Comparison of ENCODE assay signal across 19 cellular contexts in the genomic region with DNA sequence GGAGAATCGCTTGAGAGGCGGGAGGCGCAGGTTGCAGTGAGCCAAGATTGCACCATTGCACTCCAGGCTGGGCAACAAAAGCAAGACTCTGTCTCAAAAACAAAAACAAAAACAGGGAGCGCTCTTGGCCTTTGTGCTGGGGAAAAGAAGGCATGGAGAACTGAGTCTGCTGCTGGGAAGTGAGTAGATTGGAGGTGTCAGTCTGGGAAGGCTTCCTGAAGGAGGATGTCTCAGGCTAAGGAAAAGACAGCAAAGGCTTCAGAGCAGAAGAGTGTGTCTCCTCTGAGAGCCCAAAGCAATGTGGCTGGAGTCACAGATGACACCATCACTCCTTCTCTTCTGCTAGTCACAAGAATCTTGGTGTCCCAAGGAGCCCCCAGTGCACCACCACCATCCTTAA. TPM values are rescaled to one million over a fixed set of nuclear protein-coding genes. Genes with fewer than 3 reads are reported as not detected.
DNase-seq lines count a peak whose midpoint lies in the region; ATAC-seq, FAIRE-seq and TF ChIP-seq lines count a peak whose summit lies in the region.
"Had no signal": no experiment of that assay in that cellular context is flagged by ENCODE, and none has a peak within 500 bp of the region (broad histone marks: within the 10 kb centered on the region; RNA-seq: fewer than 3 reads in every experiment).

No MANE protein-coding gene starts in this region.

- peaks cover 20% of the 10 kb centered on the region for H3K4me1 Mint-ChIP-seq in neural progenitor cell
- H3K4me1 Mint-ChIP-seq: CD4-positive, alpha-beta memory T cell; naive B cell had no signal

- no peak overlapping the region for H4K8ac ChIP-seq in H1 (ENCODE audit: extremely low read depth, insufficient read depth, low read length)

- peaks cover 9% of the 10 kb centered on the region for H3K27me3 Mint-ChIP-seq in neural progenitor cell (ENCODE audit: insufficient read depth, low read depth)

- H3K9me3 ChIP-seq in A549, result no peaks in the 10 kb centered on the region
- no peaks in the 10 kb centered on the region for H3K9me3 ChIP-seq in HUES6 (ENCODE audit: control insufficient read depth, insufficient read depth, low read depth, low read length)
- H3K9me3 ChIP-seq in H1 (ENCODE audit: insufficient read depth in 2 of 2, low read depth in 1 of 2, low read length in 1 of 2), result no peaks in the 10 kb centered on the region
- no peaks in the 10 kb centered on the region for H3K9me3 ChIP-seq in neural progenitor cell (ENCODE audit: low read depth)
- H3K9me3 ChIP-seq: gastrocnemius medialis, vagina had no signal

- H3K27ac ChIP-seq in A549 (peak overlapping the region; percentile 96 to 97), HUES6 (ENCODE audit: low read depth, low read length) (no peak overlapping the region), H1 (ENCODE audit: low read depth, low read length) (no peak overlapping the region), neural progenitor cell (no peak overlapping the region)
- H3K27ac ChIP-seq: gastrocnemius medialis, vagina had no signal

- H4K5ac ChIP-seq in H1 (ENCODE audit: insufficient read length, low read depth, low read length), result no peak overlapping the region

- TF ChIP-seq CTCF in A549 (IDR thresholded peaks at IDR 0.05) (no peak), H1 (IDR thresholded peaks at IDR 0.05; ENCODE audit: control extremely low read depth in 1 of 3, insufficient read depth in 1 of 3, low read depth in 1 of 3, low read length in 3 of 3) (no peak), neural progenitor cell (IDR thresholded peaks at IDR 0.05) (no peak)

- no peaks in the 10 kb centered on the region for H3K79me1 ChIP-seq in H1 (ENCODE audit: low read depth, low read length)

- H2BK20ac ChIP-seq in H1 (ENCODE audit: low read length), result no peak overlapping the region

- H3K27me3 ChIP-seq in HUES6 (ENCODE audit: control insufficient read depth, insufficient read depth, low read length), result no peaks in the 10 kb centered on the region
- no peaks in the 10 kb centered on the region for H3K27me3 ChIP-seq in H1 (replicated peaks in 1 of 4; ENCODE audit: control insufficient read depth in 3 of 4, extremely low read depth in 1 of 4, insufficient read depth in 3 of 4, low read length in 3 of 4)
- no peaks in the 10 kb centered on the region for H3K27me3 ChIP-seq in neural progenitor cell
- H3K27me3 ChIP-seq: vagina had no signal

- DNase-seq in A549 (ENCODE audit: low read depth in 1 of 2, low spot score in 1 of 2), result no peak
- no peak for DNase-seq in H1 (ENCODE audit: low read depth in 1 of 2, low spot score in 2 of 2)
- DNase-seq in neural progenitor cell (ENCODE audit: low spot score), result no peak
- DNase-seq in activated effector memory CD4-positive, alpha-beta T cell treated with anti-CD3 and anti-CD28 coated beads, Interleukin-2, amount 50 U/mL, for 16 hours, result no peak
- DNase-seq in posterior cingulate gyrus, result no peak
- DNase-seq in NOMO-1 treated with DMSO at 0.1 percent for 48 hours (lab: John Stamatoyannopoulos, UW; ENCODE audit: unreplicated experiment), result no peak
- DNase-seq: activated CD4-positive, alpha-beta T cell treated with anti-CD3 and anti-CD28 coated beads for 1 hour; activated gamma-delta T cell treated with Interleukin-2 at 50 U/mL for 16 hours; CD4-positive, alpha-beta memory T cell; MM.1S; naive B cell; NCI-H446 treated with DMSO at 0.1 percent for 48 hours had no signal

- no peak overlapping the region for H3K23ac ChIP-seq in H1 (ENCODE audit: insufficient read length)

- WGBS in A549 (ENCODE audit: missing lambda C conversion rate), result 83% methylated on average over 4 of the region's 4 CpGs
- 93% methylated on average over 4 of the region's 4 CpGs; no CpG with 5 or more reads in 1 of the 2 experiments for WGBS in H1 (ENCODE audit: extremely low coverage in 1 of 2, insufficient coverage in 1 of 2, insufficient read length in 1 of 2, insufficient replicate concordance in 2 of 2, low coverage in 1 of 2, low lambda C conversion rate in 2 of 2, missing lambda C conversion rate in 1 of 2), 2 experiments

- no peaks in the 10 kb centered on the region for H3K36me3 ChIP-seq in HUES6 (ENCODE audit: control insufficient read depth, insufficient read depth, low read length)
- no peaks in the 10 kb centered on the region for H3K36me3 ChIP-seq in H1 (ENCODE audit: control insufficient read depth in 2 of 4, insufficient read depth in 4 of 4, low read length in 3 of 4)
- H3K36me3 ChIP-seq in neural progenitor cell, result no peaks in the 10 kb centered on the region
- H3K36me3 ChIP-seq: gastrocnemius medialis, vagina had no signal

- no peak for TF ChIP-seq RAD21 in A549 (conservative IDR thresholded peaks at IDR 0.05 in 1 of 2, IDR thresholded peaks at IDR 0.05 in 1 of 2)
- TF ChIP-seq RAD21 in H1 (IDR thresholded peaks at IDR 0.05 in 1 of 2, conservative IDR thresholded peaks at IDR 0.05 in 1 of 2; ENCODE audit: low read depth in 2 of 2, low read length in 2 of 2), result no peak

- intact Hi-C loops in posterior cingulate gyrus (cut with DNase I), result no loop called here

- H3K18ac ChIP-seq in H1 (ENCODE audit: extremely low read depth, low read length), result no peak overlapping the region

- peak overlapping the region; percentile 5 for H4K91ac ChIP-seq in H1 (replicated peaks; ENCODE audit: insufficient read length, low read length)

- POLR2A ChIA-PET in A549 (lab: Yijun Ruan, JAX), result interaction anchor here (1.0 to 7.8 kb wide), 7 partner anchors 18 to 43 kb away, joined by 5 to 205 read pairs (median 54); a partner anchor contains a TSS
- POLR2A ChIA-PET in H1 (lab: Charles Lee; ENCODE audit: partially characterized antibody), result interaction anchor here (1.2 to 8.4 kb wide), 4 partner anchors 13 to 83 kb away, joined by 3 to 75 read pairs (median 32); a partner anchor contains a TSS

- H3K23me2 ChIP-seq in H1 (ENCODE audit: low read depth, low read length), result 0 out of 2 replicates have a peak, but pooled peaks cover 2% of the 10 kb centered on the region

- no peak overlapping the region for H3K4me3 Mint-ChIP-seq in neural progenitor cell
- H3K4me3 Mint-ChIP-seq: CD4-positive, alpha-beta memory T cell; naive B cell; stimulated activated naive CD8-positive, alpha-beta T cell treated with anti-CD3 and anti-CD28 coated beads, Interleukin-15, Interleukin-2, amounts not matched to agents 100 ng/mL and 50 ng/mL, for 24 hours had no signal

- peak overlapping the region; percentile 93 for H2AK5ac ChIP-seq in H1 (ENCODE audit: low read depth, low read length)

- peak overlapping the region; percentile 84 for H3K4me2 ChIP-seq in A549
- no peak overlapping the region for H3K4me2 ChIP-seq in H1 (ENCODE audit: insufficient read depth in 1 of 2, low read depth in 2 of 2, low read length in 2 of 2)
- H3K4me2 ChIP-seq in neural progenitor cell, result no peak overlapping the region

- H3K56ac ChIP-seq in H1 (replicated peaks; ENCODE audit: insufficient read length, low read depth, low read length), result no peak overlapping the region

- H2AFZ ChIP-seq in H1 (ENCODE audit: low read length) (no peak overlapping the region), neural progenitor cell (replicated peaks) (no peak overlapping the region)

- CTCF ChIA-PET in A549 (lab: Yijun Ruan, JAX), result interaction anchor here (0.9 to 7.4 kb wide), 15 partner anchors 9 to 120 kb away, joined by 3 to 78 read pairs (median 14); a partner anchor contains a TSS
- CTCF ChIA-PET in H1 (lab: Charles Lee; ENCODE audit: partially characterized antibody), result interaction anchor here (1.0 to 13.8 kb wide), 6 partner anchors 12 to 53 kb away, joined by 3 to 197 read pairs (median 13); a partner anchor contains a TSS

- no peaks in the 10 kb centered on the region for H3K36me3 Mint-ChIP-seq in neural progenitor cell
- H3K36me3 Mint-ChIP-seq: CD4-positive, alpha-beta memory T cell; naive B cell had no signal

- no peaks in the 10 kb centered on the region for H4K20me1 ChIP-seq in H1 (replicated peaks in 1 of 2; ENCODE audit: control insufficient read depth in 1 of 2, insufficient read depth in 2 of 2, low read length in 2 of 2)
- H4K20me1 ChIP-seq in neural progenitor cell (ENCODE audit: low read depth), result no peaks in the 10 kb centered on the region

- TF ChIP-seq POLR2A in A549 (IDR thresholded peaks at IDR 0.05; ENCODE audit: low read length) (no peak), H1 (IDR thresholded peaks at IDR 0.05; ENCODE audit: control extremely low read depth in 1 of 2, low read depth in 2 of 2, low read length in 2 of 2) (no peak)

- H3K4ac ChIP-seq in H1 (replicated peaks; ENCODE audit: insufficient read length, low read depth, low read length), result no peak overlapping the region

- H3K27ac Mint-ChIP-seq in neural progenitor cell, result peak overlapping the region; percentile 78
- H3K27ac Mint-ChIP-seq: CD4-positive, alpha-beta memory T cell; stimulated activated naive CD8-positive, alpha-beta T cell treated with anti-CD3 and anti-CD28 coated beads, Interleukin-15, Interleukin-2, amounts not matched to agents 100 ng/mL and 50 ng/mL, for 24 hours had no signal

- H2BK5ac ChIP-seq in H1 (ENCODE audit: low read depth, low read length), result peak overlapping the region; percentile 44; the same call in 1 of the 2 replicates

- H3K4me3 ChIP-seq in A549 (no peak overlapping the region), HUES6 (ENCODE audit: low read depth, low read length) (no peak overlapping the region), H1 (ENCODE audit: extremely low read depth in 1 of 4, insufficient read depth in 2 of 4, low read depth in 3 of 4, low read length in 4 of 4) (no peak overlapping the region), neural progenitor cell (no peak overlapping the region)
- H3K4me3 ChIP-seq: gastrocnemius medialis, vagina had no signal

- no peak overlapping the region for H2BK120ac ChIP-seq in H1 (replicated peaks; ENCODE audit: low read depth, low read length)

- H2BK12ac ChIP-seq in H1 (ENCODE audit: low read depth, low read length), result peak overlapping the region; percentile 82

- H3K79me2 ChIP-seq in H1 (ENCODE audit: control insufficient read depth in 1 of 2, insufficient read depth in 2 of 2, low read length in 2 of 2) (no peaks in the 10 kb centered on the region), neural progenitor cell (ENCODE audit: low read depth) (no peaks in the 10 kb centered on the region)

- TF ChIP-seq EP300 in A549 (IDR thresholded peaks at IDR 0.05) (no peak), H1 (IDR thresholded peaks at IDR 0.05; ENCODE audit: borderline replicate concordance in 1 of 2, low read depth in 2 of 2, low read length in 2 of 2) (no peak)

- H3K9ac ChIP-seq in HUES6 (ENCODE audit: low read length) (peak overlapping the region; percentile 9), H1 (replicated peaks in 1 of 4; ENCODE audit: extremely low read depth in 1 of 4, low read depth in 3 of 4, low read length in 3 of 4) (no peak overlapping the region), neural progenitor cell (no peak overlapping the region)

- H3K4me1 ChIP-seq in A549 (peaks cover 67% of the 10 kb centered on the region), HUES6 (ENCODE audit: control insufficient read depth, insufficient read depth, low read length) (peaks cover 40% of the 10 kb centered on the region), H1 (replicated peaks in 1 of 4; ENCODE audit: control insufficient read depth in 3 of 4, insufficient read depth in 4 of 4, low read length in 3 of 4) (peaks cover 0 to 21% (median 9%) of the 10 kb centered on the region in 4 experiments; a peak in 6 of 7 replicates), neural progenitor cell (peaks cover 19% of the 10 kb centered on the region)

- no peaks in the 10 kb centered on the region for H3K9me3 Mint-ChIP-seq in neural progenitor cell
- H3K9me3 Mint-ChIP-seq: CD4-positive, alpha-beta memory T cell; naive B cell; stimulated activated naive CD8-positive, alpha-beta T cell treated with anti-CD3 and anti-CD28 coated beads, Interleukin-15, Interleukin-2, amounts not matched to agents 100 ng/mL and 50 ng/mL, for 24 hours had no signal

- H3F3A ChIP-seq in neural progenitor cell (ENCODE audit: low read depth), result peaks cover 4% of the 10 kb centered on the region

- no peak overlapping the region for H3K14ac ChIP-seq in H1 (ENCODE audit: insufficient read length)

- FAIRE-seq in A549 (lab: Jason Lieb, UNC), result no peak
- FAIRE-seq in H1 (lab: Jason Lieb, UNC), result no peak
- FAIRE-seq: colon had no signal

- H2BK15ac ChIP-seq in H1 (ENCODE audit: low read length), result no peak overlapping the region

- ATAC-seq in A549 (no peak), HG03565 (IDR thresholded peaks at IDR 0.05; ENCODE audit: unreplicated experiment) (no peak)

RNA-seq across cellular contexts. Expression of a gene that starts 21.0 kb away (rescaled TPM):
- polyA plus RNA-seq in A549 (2011; rRNA removed) (2,476 and 2,635 TPM in 2 replicates), A549 (2017; fragmentation: RNase III; extraction: RNeasy Plus Mini Kit Qiagen cat#74134 plus additional on column Dnase treatment) (2,534 to 2,941 TPM (median 2,752 TPM) in 3 replicates), H1 (2011; rRNA removed) (236 and 263 TPM in 2 replicates)
- 2,127 and 2,527 TPM in 2 replicates for polyA plus RNA-seq in A549 (2012; cell fraction: cytosol; rRNA removed)
- polyA plus RNA-seq in A549 (2012; cell fraction: nucleus; rRNA removed), result 3,075 and 3,600 TPM in 2 replicates
- polyA minus RNA-seq in A549 (2011; rRNA and poly(A)+ RNA removed), result 2,971 and 3,475 TPM in 2 replicates
- 375 and 391 TPM in 2 replicates for total RNA-seq in H1 (2021; fragmentation: NEBNext Ultra II Directional; extraction: Animal tissue kit (Norgen Biotek cat#: 25700))
- polyA plus RNA-seq in H1 (2011; cell fraction: cytosol; rRNA removed), result 320 TPM
- 356 TPM for polyA plus RNA-seq in H1 (2011; cell fraction: nucleus; rRNA removed)
- polyA plus RNA-seq in H1 (2012, experiment 1 of 2), result 381 to 481 TPM (median 444 TPM) in 4 replicates
- 459 TPM for polyA plus RNA-seq in H1 (2012, experiment 2 of 2)
- polyA plus RNA-seq in H1 (2013, experiment 1 of 2), result 314 TPM
- 311 TPM for polyA plus RNA-seq in H1 (2013, experiment 2 of 2)
- 184 and 221 TPM in 2 replicates for polyA minus RNA-seq in H1 (2011; rRNA and poly(A)+ RNA removed)
- polyA minus RNA-seq in H1 (2011; cell fraction: cytosol; rRNA and poly(A)+ RNA removed), result 173 TPM
- 115 TPM for polyA minus RNA-seq in H1 (2011; cell fraction: nucleus; rRNA and poly(A)+ RNA removed)
- 69.3 and 100 TPM in 2 replicates for total RNA-seq in neural progenitor cell (ENCODE audit: low replicate concordance)

RNA-seq across cellular contexts. Expression of a gene that starts 23.1 kb away (rescaled TPM):
- polyA plus RNA-seq in A549 (2011; rRNA removed) (1,385 and 2,250 TPM in 2 replicates), A549 (2017; fragmentation: RNase III; extraction: RNeasy Plus Mini Kit Qiagen cat#74134 plus additional on column Dnase treatment) (3,173 to 3,781 TPM (median 3,633 TPM) in 3 replicates), H1 (2011; rRNA removed) (280 and 311 TPM in 2 replicates)
- 2,547 and 2,774 TPM in 2 replicates for polyA plus RNA-seq in A549 (2012; cell fraction: cytosol; rRNA removed)
- 3,370 and 4,681 TPM in 2 replicates for polyA plus RNA-seq in A549 (2012; cell fraction: nucleus; rRNA removed)
- polyA minus RNA-seq in A549 (2011; rRNA and poly(A)+ RNA removed), result 2,077 and 2,477 TPM in 2 replicates
- 283 and 290 TPM in 2 replicates for total RNA-seq in H1 (2021; fragmentation: NEBNext Ultra II Directional; extraction: Animal tissue kit (Norgen Biotek cat#: 25700))
- 279 TPM for polyA plus RNA-seq in H1 (2011; cell fraction: cytosol; rRNA removed)
- polyA plus RNA-seq in H1 (2011; cell fraction: nucleus; rRNA removed), result 247 TPM
- polyA plus RNA-seq in H1 (2012, experiment 1 of 2), result 299 to 366 TPM (median 352 TPM) in 4 replicates
- polyA plus RNA-seq in H1 (2012, experiment 2 of 2), result 463 TPM
- polyA plus RNA-seq in H1 (2013, experiment 1 of 2), result 311 TPM
- polyA plus RNA-seq in H1 (2013, experiment 2 of 2), result 291 TPM
- 235 and 239 TPM in 2 replicates for polyA minus RNA-seq in H1 (2011; rRNA and poly(A)+ RNA removed)
- polyA minus RNA-seq in H1 (2011; cell fraction: cytosol; rRNA and poly(A)+ RNA removed), result 185 TPM
- 128 TPM for polyA minus RNA-seq in H1 (2011; cell fraction: nucleus; rRNA and poly(A)+ RNA removed)
- 168 and 184 TPM in 2 replicates for total RNA-seq in neural progenitor cell (ENCODE audit: low replicate concordance)
- total RNA-seq: SK-MEL-5 had no signal

Comparison
In these comparisons a context has a peak if more than half of its experiments do, and no peak if none do; other contexts are left out.
1. H3K27ac ChIP-seq: peak in A549 (2 of 2); none in HUES6 (single experiment), H1 (single experiment) and neural progenitor cell (single experiment).